In genomic region chr16:85570735-85571562, GRCh38 we compare ENCODE assay signal across 8 cellular contexts. TPM values are rescaled to one million over a fixed set of nuclear protein-coding genes. Genes with fewer than 3 reads are reported as not detected.
DNase-seq lines count a peak whose midpoint lies in the region; ATAC-seq and TF ChIP-seq lines count a peak whose summit lies in the region.

No MANE protein-coding gene starts in this region.

- H3K27ac ChIP-seq in stomach smooth muscle (ENCODE audit: low read length), result peak overlapping the region; percentile 37

- no peak overlapping the region for H3K9ac ChIP-seq in stomach smooth muscle (ENCODE audit: low read length in 2 of 2)

- no peaks in the 10 kb centered on the region for H3K36me3 ChIP-seq in stomach smooth muscle (ENCODE audit: control insufficient read depth in 2 of 2, insufficient read depth in 2 of 2, low read length in 2 of 2)

- H3K4me3 ChIP-seq in epithelial cell of proximal tubule (ENCODE audit: low read depth, low read length), result peak overlapping the region; percentile 4
- no peak overlapping the region for H3K4me3 ChIP-seq in stomach smooth muscle (ENCODE audit: low read length in 2 of 2)

- no peak for TF ChIP-seq CTCF in epithelial cell of proximal tubule (conservative IDR thresholded peaks at IDR 0.05; ENCODE audit: low read depth, low read length)

- peak; percentile 81 for DNase-seq in GDM1 (lab: John Stamatoyannopoulos, UW)
- DNase-seq in NOMO-1 treated with DMSO at 0.1 percent for 48 hours (lab: John Stamatoyannopoulos, UW; ENCODE audit: unreplicated experiment), result peak; percentile 100
- no peak for DNase-seq in epithelial cell of proximal tubule (ENCODE audit: low read depth)
- no peak for DNase-seq in NCI-H446 (lab: John Stamatoyannopoulos, UW)
- DNase-seq in OCI-M2 (lab: John Stamatoyannopoulos, UW; ENCODE audit: unreplicated experiment), result no peak
- DNase-seq in NCI-H748 treated with DMSO at 0.1 percent for 48 hours (lab: John Stamatoyannopoulos, UW), result no peak

- H3K4me1 ChIP-seq in stomach smooth muscle (ENCODE audit: control insufficient read depth, insufficient read depth, low read length), result peaks cover 45% of the 10 kb centered on the region

- no peaks in the 10 kb centered on the region for H3K27me3 ChIP-seq in stomach smooth muscle (ENCODE audit: control insufficient read depth in 1 of 2, insufficient read depth in 2 of 2, low read length in 2 of 2)

- H3K9me3 ChIP-seq in stomach smooth muscle (ENCODE audit: control insufficient read depth in 2 of 2, low read length in 2 of 2), result peaks cover 0 to 7% of the 10 kb centered on the region in 2 donors

- ATAC-seq in GM21717 (IDR thresholded peaks at IDR 0.05; ENCODE audit: unreplicated experiment), result peak; percentile 38

RNA-seq across cellular contexts. Expression of gene GSE1, which starts 42.2 kb away (rescaled TPM):
- total RNA-seq in epithelial cell of proximal tubule, result 19.4 and 41.9 TPM in 2 replicates

Comparison
In these comparisons a context has a peak if more than half of its experiments do, and no peak if none do; other contexts are left out.
1. DNase-seq: peak in GDM1 (single experiment) and NOMO-1 treated with DMSO at 0.1 percent for 48 hours (single experiment); none in epithelial cell of proximal tubule (single experiment), NCI-H446 (0 of 2), OCI-M2 (single experiment) and NCI-H748 treated with DMSO at 0.1 percent for 48 hours (single experiment).